10 cellular contexts compared by ENCODE assay signal in the genomic region with DNA sequence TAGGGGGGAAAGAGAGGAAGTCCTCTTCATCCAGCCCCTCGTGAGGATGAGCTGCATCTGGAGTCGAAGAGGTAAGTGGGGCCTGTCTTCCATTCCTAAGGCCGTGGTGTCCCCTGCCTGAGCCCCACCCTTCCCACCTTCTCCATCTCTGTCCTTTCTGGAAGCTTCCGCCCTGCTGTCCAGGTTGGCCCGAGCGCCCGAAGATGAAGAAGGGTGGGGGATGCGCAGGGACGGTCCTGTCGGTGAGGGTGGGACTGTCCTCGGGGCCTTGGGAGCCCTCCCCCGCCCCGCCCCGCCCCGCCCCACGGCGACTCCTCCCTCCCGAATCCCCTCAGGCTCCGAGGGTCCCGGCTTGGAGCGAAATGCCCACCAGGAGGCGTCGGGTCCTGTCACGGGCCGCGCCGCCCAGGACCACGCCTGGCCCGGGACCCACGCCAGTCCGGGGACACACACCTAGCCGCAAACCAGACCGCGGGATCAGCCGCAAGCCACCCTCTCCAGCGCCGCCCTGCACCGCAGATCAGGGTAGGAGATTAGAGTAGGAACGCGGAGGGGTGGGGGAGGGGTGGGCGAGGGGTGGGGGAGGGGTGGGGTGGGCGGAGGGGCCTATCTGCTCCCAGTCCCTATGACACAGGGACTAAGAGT. TPM values are rescaled to one million over a fixed set of nuclear protein-coding genes. Genes with fewer than 3 reads are reported as not detected.
DNase-seq lines count a peak whose midpoint lies in the region; ATAC-seq and TF ChIP-seq lines count a peak whose summit lies in the region.
"Had no signal": no experiment of that assay in that cellular context is flagged by ENCODE, and none has a peak within 500 bp of the region (broad histone marks: within the 10 kb centered on the region; RNA-seq: fewer than 3 reads in every experiment).

No MANE protein-coding gene starts in this region.

- TF ChIP-seq CTCF in Caco-2 (IDR thresholded peaks at IDR 0.05; ENCODE audit: insufficient read depth in 1 of 2, low read depth in 1 of 2, low read length in 1 of 2, severe bottlenecking in 1 of 2, unreplicated experiment in 1 of 2) (peak in 1 of 2 experiments; percentile 22), VCaP (conservative IDR thresholded peaks at IDR 0.05) (peak; percentile 61), heart left ventricle (IDR thresholded peaks at IDR 0.05) (peak in 9 of 12 donors; percentile 8 to 43 (median 26))

- H3K27me3 ChIP-seq in Caco-2 (replicated peaks; ENCODE audit: control insufficient read depth, insufficient read depth, low read length): no peaks in the 10 kb centered on the region
- H3K27me3 ChIP-seq in heart left ventricle: peaks cover 0 to 81% (median 27%) of the 10 kb centered on the region in 9 donors

- H3K36me3 ChIP-seq in Caco-2 (ENCODE audit: control insufficient read depth, insufficient read depth, low read length): no peaks in the 10 kb centered on the region
- no peaks in the 10 kb centered on the region for H3K36me3 ChIP-seq in heart left ventricle

- H3K4me3 Mint-ChIP-seq in Caco-2 (ENCODE audit: unreplicated experiment): peak overlapping the region; percentile 54

- H3K27ac Mint-ChIP-seq in Caco-2 (ENCODE audit: unreplicated experiment): peak overlapping the region; percentile 98

- DNase-seq in Caco-2: peak in 1 of 2 experiments; percentile 51
- DNase-seq in heart left ventricle: peak in 3 of 5 donors; percentile 33 to 64 (median 48)
- peak; percentile 77 for DNase-seq in posterior vena cava (ENCODE audit: low spot score)
- no peak for DNase-seq in SKM-1 (lab: John Stamatoyannopoulos, UW; ENCODE audit: unreplicated experiment)
- DNase-seq in DMS79 (lab: John Stamatoyannopoulos, UW): no peak

- H3K27ac ChIP-seq in VCaP (no peak overlapping the region; the same call in 1 of the 2 replicates), heart left ventricle (no peak overlapping the region)
- H3K27ac ChIP-seq: epithelial cell of prostate had no signal

- TF ChIP-seq POLR2A in heart left ventricle (IDR thresholded peaks at IDR 0.05): no peak

- peaks cover 19% of the 10 kb centered on the region for H3K36me3 Mint-ChIP-seq in Caco-2 (ENCODE audit: insufficient read depth, unreplicated experiment)

- 10 to 18% (median 11%) methylated on average over 33 to 42 of the region's 42 CpGs for WGBS in heart left ventricle, 4 donors

- POLR2A ChIA-PET in Caco-2 (lab: Charles Lee): no interaction called here

- CTCF ChIA-PET in Caco-2 (lab: Charles Lee): interaction anchor here (1.6 to 2.0 kb wide), 3 partner anchors 8 to 17 kb away, joined by 3 to 8 read pairs (median 5); no protein-coding TSS in a partner anchor

- no peaks in the 10 kb centered on the region for H3K27me3 Mint-ChIP-seq in Caco-2 (ENCODE audit: insufficient read depth, unreplicated experiment)

- H3K4me1 Mint-ChIP-seq in Caco-2 (ENCODE audit: low read depth, unreplicated experiment): peaks cover 63% of the 10 kb centered on the region

- no TSS peak for BruUV-seq in Caco-2 (replicated peaks; lab: Mats Ljungman, UMichigan)

- no peak overlapping the region for H3K4me3 ChIP-seq in Caco-2 (ENCODE audit: low read depth, low read length)
- H3K4me3 ChIP-seq in heart left ventricle: peak overlapping the region in 4 of 12 donors; percentile 10 to 30 (median 18)

- ATAC-seq in heart left ventricle (peak in 1 of 4 donors; percentile 17), HG02973 (IDR thresholded peaks at IDR 0.05; ENCODE audit: unreplicated experiment) (no peak), GM19023 (IDR thresholded peaks at IDR 0.05; ENCODE audit: unreplicated experiment) (no peak)

- peaks cover 8% of the 10 kb centered on the region for H3K9me3 ChIP-seq in Caco-2
- no peaks in the 10 kb centered on the region for H3K9me3 ChIP-seq in heart left ventricle

- intact Hi-C loops in Caco-2 (cut with micrococcal nuclease; ENCODE audit: unreplicated experiment): no loop called here
- intact Hi-C loops in heart left ventricle (cut with DNase I): no loop called here
- intact Hi-C loops in posterior vena cava (cut with DNase I): no loop called here

- H3K9me3 Mint-ChIP-seq in Caco-2 (ENCODE audit: unreplicated experiment): peaks cover 9% of the 10 kb centered on the region

- H3K4me1 ChIP-seq in Caco-2 (peaks cover 59% of the 10 kb centered on the region), heart left ventricle (peaks cover 0 to 9% (median 0%) of the 10 kb centered on the region in 12 donors)

RNA-seq across cellular contexts. Expression of gene GPRIN2, which starts 15.3 kb away (rescaled TPM):
- total RNA-seq in Caco-2 (2022): 3.0 and 3.7 TPM in 2 replicates
- total RNA-seq in heart left ventricle: under 1 TPM in 1 of 9 donors, not detected in 8; 0.50 TPM
- polyA plus RNA-seq in heart left ventricle: not detected
- not detected for total RNA-seq in posterior vena cava
- total RNA-seq: subcutaneous adipose tissue had no signal

RNA-seq across cellular contexts. Expression of gene SYT15, which starts 37.8 kb away (rescaled TPM):
- total RNA-seq in Caco-2 (2022) (0.43 and 0.60 TPM in 2 replicates), heart left ventricle (1 to 10 TPM; 1.0 to 5.2 (median 2.9) TPM), posterior vena cava (1 to 10 TPM; 5.9 to 6.8 TPM)
- 1 to 10 TPM; 1.2 to 1.3 TPM for polyA plus RNA-seq in heart left ventricle

Comparison
In these comparisons a context has a peak if more than half of its experiments do, and no peak if none do; other contexts are left out.
1. DNase-seq: peak in heart left ventricle (3 of 5) and posterior vena cava (single experiment); none in SKM-1 (single experiment) and DMS79 (single experiment).